ENCODE assay signal across 27 cellular contexts in genomic region chr17:15996322-15996721, GRCh38.
"Had no signal": no experiment of that assay in that cellular context is flagged by ENCODE, and none has a peak within 500 bp of the region (broad histone marks: within the 10 kb centered on the region; RNA-seq: fewer than 3 reads in every experiment).

No MANE protein-coding gene starts in this region.

- H3K9me3 Mint-ChIP-seq: activated B cell treated with CpG ODN at 0.5 μM for 24 hours; activated CD4-positive, alpha-beta memory T cell treated with anti-CD3 and anti-CD28 coated beads, Interleukin-2, amount 10 ng/mL, durations not matched to agents 7 days and 5 days; activated naive CD8-positive, alpha-beta T cell treated with anti-CD3 and anti-CD28 coated beads, Interleukin-2, amount 50 U/mL, for 24 hours; central memory CD8-positive, alpha-beta T cell had no signal

- H3K4me3 Mint-ChIP-seq: activated B cell treated with CpG ODN at 0.5 μM for 24 hours; activated CD4-positive, alpha-beta memory T cell treated with anti-CD3 and anti-CD28 coated beads, Interleukin-2, amount 10 ng/mL, durations not matched to agents 7 days and 5 days; activated CD4-positive, alpha-beta T cell treated with anti-CD3 and anti-CD28 coated beads for 36 hours; activated naive CD8-positive, alpha-beta T cell treated with anti-CD3 and anti-CD28 coated beads, Interleukin-2, amount 50 U/mL, for 24 hours; central memory CD8-positive, alpha-beta T cell had no signal

- H3K9me3 ChIP-seq: ascending aorta, Peyer's patch, SJSA1 had no signal

- DNase-seq: activated B cell treated with CpG ODN at 0.5 μM for 24 hours; activated CD4-positive, alpha-beta memory T cell treated with anti-CD3 and anti-CD28 coated beads, Interleukin-2, amount 10 ng/mL, durations not matched to agents 7 days and 5 days; activated CD4-positive, alpha-beta T cell treated with anti-CD3 and anti-CD28 coated beads for 36 hours; activated CD4-positive, alpha-beta T cell treated with anti-CD3 and anti-CD28 coated beads, Interleukin-2, amount 50 U/mL, for 1 hour; activated CD8-positive, alpha-beta memory T cell treated with anti-CD3 and anti-CD28 coated beads, Interleukin-2, amount 50 U/mL, for 48 hours; activated effector memory CD4-positive, alpha-beta T cell treated with Interleukin-2 at 50 U/mL for 16 hours; activated naive CD4-positive, alpha-beta T cell; activated naive CD8-positive, alpha-beta T cell treated with anti-CD3 and anti-CD28 coated beads, Interleukin-2, amount 50 U/mL, for 24 hours; activated T-cell treated with anti-CD3 and anti-CD28 coated beads, Interleukin-2, amount 50 U/mL, for 1 hour; amniotic stem cell; MM.1S; NCI-H1105 treated with DMSO at 0.1 percent for 48 hours; NCI-H1436 treated with DMSO at 0.1 percent for 48 hours; NCI-H187; NCI-H2081; NCI-H510A treated with DMSO at 0.1 percent for 48 hours; NCI-H69; NK-92 treated with Interleukin-12 subunit alpha and Interleukin-12 subunit beta, amount 100 ng/mL, for 24 hours; OCI-M1; Peyer's patch; SHP77; SW 1271 had no signal

- H3K27ac ChIP-seq: ascending aorta, Peyer's patch, SJSA1 had no signal

- ATAC-seq: activated CD4-positive, alpha-beta T cell treated with anti-CD3 and anti-CD28 coated beads for 36 hours; activated naive CD4-positive, alpha-beta T cell treated with anti-CD3 and anti-CD28 coated beads, Interleukin-2, amount 50 U/mL, for 72 hours; activated naive CD8-positive, alpha-beta T cell treated with anti-CD3 and anti-CD28 coated beads, Interleukin-2, amount 50 U/mL, for 24 hours; SK-N-SH treated with all-trans-retinoic acid at 6 μM for 48 hours had no signal

- H3K4me3 ChIP-seq: ascending aorta, Peyer's patch, SJSA1 had no signal

- H3K27me3 Mint-ChIP-seq: activated B cell treated with CpG ODN at 0.5 μM for 24 hours; activated CD4-positive, alpha-beta memory T cell treated with anti-CD3 and anti-CD28 coated beads, Interleukin-2, amount 10 ng/mL, durations not matched to agents 7 days and 5 days; activated CD4-positive, alpha-beta T cell treated with anti-CD3 and anti-CD28 coated beads for 36 hours; central memory CD8-positive, alpha-beta T cell had no signal

- H3K27ac Mint-ChIP-seq: activated B cell treated with CpG ODN at 0.5 μM for 24 hours; activated CD4-positive, alpha-beta memory T cell treated with anti-CD3 and anti-CD28 coated beads, Interleukin-2, amount 10 ng/mL, durations not matched to agents 7 days and 5 days; activated CD4-positive, alpha-beta T cell treated with anti-CD3 and anti-CD28 coated beads for 36 hours; activated naive CD4-positive, alpha-beta T cell treated with anti-CD3 and anti-CD28 coated beads, Interleukin-2, amount 50 U/mL, for 72 hours; activated naive CD8-positive, alpha-beta T cell treated with anti-CD3 and anti-CD28 coated beads, Interleukin-2, amount 50 U/mL, for 24 hours had no signal
